In the genomic region with DNA sequence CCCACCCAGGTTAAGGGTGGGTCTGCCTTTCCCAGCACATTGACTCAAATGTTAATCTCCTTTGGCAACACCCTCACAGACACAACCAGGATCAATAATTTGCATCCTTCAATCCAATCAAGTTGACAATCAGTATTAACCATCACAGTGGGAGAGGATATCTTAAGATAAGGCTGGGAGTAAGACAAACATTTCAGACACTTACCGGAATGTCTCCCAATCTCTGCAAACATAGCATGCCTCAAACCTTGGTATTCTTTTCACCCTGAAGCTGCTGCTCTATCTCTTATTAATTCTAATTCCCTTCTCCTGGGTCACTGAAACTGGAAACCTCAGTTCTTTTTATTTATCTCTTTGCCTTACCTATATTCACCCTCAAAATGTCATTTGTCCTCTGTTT, we compare ENCODE assay signal across 8 cellular contexts.
"Had no signal": no experiment of that assay in that cellular context is flagged by ENCODE, and none has a peak within 500 bp of the region (broad histone marks: within the 10 kb centered on the region; RNA-seq: fewer than 3 reads in every experiment).

No MANE protein-coding gene starts in this region.

- H2AFZ ChIP-seq: GM23338 had no signal

- ATAC-seq: GM23338, HepG2 had no signal

- FAIRE-seq: H1, H54, HepG2 had no signal

- H3K27ac ChIP-seq: HL-60 had no signal

- H3K4me2 ChIP-seq: GM23338 had no signal

- H3K4me3 ChIP-seq: GM23338 had no signal

- DNase-seq: H9, HCEC 1CT, KG1 had no signal
